In genomic region chr14:54136894-54137665, GRCh38 we compare ENCODE assay signal across 25 cellular contexts.
"Had no signal": no experiment of that assay in that cellular context is flagged by ENCODE, and none has a peak within 500 bp of the region (broad histone marks: within the 10 kb centered on the region; RNA-seq: fewer than 3 reads in every experiment).

No MANE protein-coding gene starts in this region.

- H3K36me3 Mint-ChIP-seq: mesothelial cell of epicardium; naive thymus-derived CD4-positive, alpha-beta T cell; natural killer cell treated with Interleukin-12 subunit alpha and Interleukin-12 subunit beta and Interleukin-15 and Interleukin-18, amount 100 ng/mL, for 72 hours; stimulated activated effector memory CD8-positive, alpha-beta T cell treated with anti-CD3 and anti-CD28 coated beads, Interleukin-12 subunit alpha, Interleukin-12 subunit beta, amount 100 ng/mL, for 72 hours had no signal

- FAIRE-seq: pancreas, small intestine had no signal

- H3K4me3 Mint-ChIP-seq: mesothelial cell of epicardium; naive thymus-derived CD4-positive, alpha-beta T cell; natural killer cell treated with Interleukin-12 subunit alpha and Interleukin-12 subunit beta and Interleukin-15 and Interleukin-18, amount 100 ng/mL, for 72 hours; stimulated activated effector memory CD8-positive, alpha-beta T cell treated with anti-CD3 and anti-CD28 coated beads, Interleukin-12 subunit alpha, Interleukin-12 subunit beta, amount 100 ng/mL, for 72 hours; stimulated activated naive CD8-positive, alpha-beta T cell treated with anti-CD3 and anti-CD28 coated beads, Interleukin-15, Interleukin-2, amounts not matched to agents 100 ng/mL and 50 ng/mL, for 24 hours had no signal

- H3K4me1 Mint-ChIP-seq: mesothelial cell of epicardium; naive thymus-derived CD4-positive, alpha-beta T cell; stimulated activated effector memory CD8-positive, alpha-beta T cell treated with anti-CD3 and anti-CD28 coated beads, Interleukin-12 subunit alpha, Interleukin-12 subunit beta, amount 100 ng/mL, for 72 hours had no signal

- H3K9me3 ChIP-seq: left ventricle myocardium inferior, pancreas, prostate gland, sigmoid colon, spleen, transverse colon, upper lobe of left lung, vagina had no signal

- H3K9me3 Mint-ChIP-seq: mesothelial cell of epicardium; stimulated activated naive CD8-positive, alpha-beta T cell treated with anti-CD3 and anti-CD28 coated beads, Interleukin-15, Interleukin-2, amounts not matched to agents 100 ng/mL and 50 ng/mL, for 24 hours had no signal

- H3K36me3 ChIP-seq: left ventricle myocardium inferior, pancreas, prostate gland, sigmoid colon, spleen, transverse colon, upper lobe of left lung, vagina had no signal

- ATAC-seq: naive thymus-derived CD4-positive, alpha-beta T cell; natural killer cell treated with Interleukin-12 subunit alpha and Interleukin-12 subunit beta and Interleukin-15 and Interleukin-18, amount 100 ng/mL, for 72 hours; pancreas; right cardiac atrium; stimulated activated effector memory CD8-positive, alpha-beta T cell treated with anti-CD3 and anti-CD28 coated beads, Interleukin-12 subunit alpha, Interleukin-12 subunit beta, amount 100 ng/mL, for 72 hours had no signal

- H3K4me1 ChIP-seq: left ventricle myocardium inferior, pancreas, prostate gland, sigmoid colon, spleen, transverse colon, upper lobe of left lung, vagina had no signal

- H3K27ac ChIP-seq: left ventricle myocardium inferior, pancreas, prostate gland, sigmoid colon, spleen, transverse colon, upper lobe of left lung, vagina had no signal

- H3K4me3 ChIP-seq: left ventricle myocardium inferior, lung, pancreas, prostate gland, sigmoid colon, spleen, transverse colon, upper lobe of left lung, vagina had no signal

- DNase-seq: hippocampal formation; islet precursor cell; left ventricle myocardium inferior; mesendoderm; naive thymus-derived CD4-positive, alpha-beta T cell; nucleus accumbens; pancreas; posterior cingulate gyrus; retina; right cardiac atrium; sigmoid colon; small intestine; spleen; stimulated activated CD4-positive, alpha-beta T cell treated with anti-CD3 and anti-CD28 coated beads, Interleukin-4, amount 100 ng/mL, for 24 hours; stimulated activated naive CD4-positive, alpha-beta T cell; substantia nigra; transverse colon; upper lobe of left lung had no signal

- H3K27me3 Mint-ChIP-seq: natural killer cell treated with Interleukin-12 subunit alpha and Interleukin-12 subunit beta and Interleukin-15 and Interleukin-18, amount 100 ng/mL, for 72 hours; stimulated activated naive CD8-positive, alpha-beta T cell treated with anti-CD3 and anti-CD28 coated beads, Interleukin-15, Interleukin-2, amounts not matched to agents 100 ng/mL and 50 ng/mL, for 24 hours had no signal

- H3K27ac Mint-ChIP-seq: mesothelial cell of epicardium; naive thymus-derived CD4-positive, alpha-beta T cell; natural killer cell treated with Interleukin-12 subunit alpha and Interleukin-12 subunit beta and Interleukin-15 and Interleukin-18, amount 100 ng/mL, for 72 hours; stimulated activated effector memory CD8-positive, alpha-beta T cell treated with anti-CD3 and anti-CD28 coated beads, Interleukin-12 subunit alpha, Interleukin-12 subunit beta, amount 100 ng/mL, for 72 hours; stimulated activated naive CD8-positive, alpha-beta T cell treated with anti-CD3 and anti-CD28 coated beads, Interleukin-15, Interleukin-2, amounts not matched to agents 100 ng/mL and 50 ng/mL, for 24 hours had no signal

- H3K27me3 ChIP-seq: pancreas, sigmoid colon, transverse colon, upper lobe of left lung, vagina had no signal
